ENCODE assay signal across 8 cellular contexts in genomic region chr1:184622136-184622823, GRCh38.
DNase-seq lines count a peak whose midpoint lies in the region; ATAC-seq, FAIRE-seq and TF ChIP-seq lines count a peak whose summit lies in the region.
"Had no signal": no experiment of that assay in that cellular context is flagged by ENCODE, and none has a peak within 500 bp of the region (broad histone marks: within the 10 kb centered on the region; RNA-seq: fewer than 3 reads in every experiment).

No MANE protein-coding gene starts in this region.

- peak; percentile 68 for ATAC-seq in K562
- no peak for ATAC-seq in GM18858 (IDR thresholded peaks at IDR 0.05; ENCODE audit: unreplicated experiment)
- no peak for ATAC-seq in HG03460 (IDR thresholded peaks at IDR 0.05; ENCODE audit: unreplicated experiment)

- no peak for TF ChIP-seq CTCF in K562 (IDR thresholded peaks at IDR 0.05 in 2 of 3, conservative IDR thresholded peaks at IDR 0.05 in 1 of 3; ENCODE audit: insufficient read depth in 2 of 3, low read depth in 1 of 3, low read length in 3 of 3)
- peak in 1 of 5 experiments; percentile 22 for TF ChIP-seq CTCF in tibial nerve (IDR thresholded peaks at IDR 0.05)

- no peak overlapping the region for H3K4me2 ChIP-seq in K562 (ENCODE audit: insufficient read depth, low read length)

- H3K4me3 ChIP-seq in K562 (no peak overlapping the region), tibial nerve (no peak overlapping the region)

- H3K36me3 ChIP-seq in K562 (ENCODE audit: control insufficient read depth, insufficient read depth, low read length) (no peaks in the 10 kb centered on the region), tibial nerve (peaks cover 0 to 9% (median 0%) of the 10 kb centered on the region in 3 donors)

- DNase-seq in HuH-7.5 (ENCODE audit: low spot score) (peak; percentile 32), K562 (ENCODE audit: extremely low read depth in 1 of 4, low spot score in 3 of 4) (no peak), kidney glomerular epithelial cell (lab: John Stamatoyannopoulos, UW) (peak; percentile 59), tibial nerve (ENCODE audit: low spot score in 2 of 2) (peak; percentile 62 to 86), NCI-H187 treated with DMSO at 0.1 percent for 48 hours (lab: John Stamatoyannopoulos, UW) (no peak)
- DNase-seq: NCI-H1048 had no signal

- no peak for FAIRE-seq in K562 (lab: Jason Lieb, UNC)

- H3K27me3 ChIP-seq in K562 (ENCODE audit: control insufficient read depth in 2 of 2, insufficient read depth in 2 of 2, low read length in 2 of 2) (peaks cover 38 to 52% of the 10 kb centered on the region in 2 experiments), tibial nerve (no peaks in the 10 kb centered on the region)

- under 1% methylated on average over 9 of the region's 9 CpGs for WGBS in K562 (ENCODE audit: insufficient coverage, low coverage, missing lambda C conversion rate)
- WGBS in tibial nerve, 2 donors = 25% methylated on average over 9 of the region's 9 CpGs

- H3K4me1 ChIP-seq in K562 (replicated peaks in 1 of 2; ENCODE audit: control insufficient read depth in 2 of 2, insufficient read depth in 2 of 2, low read length in 2 of 2) = no peaks in the 10 kb centered on the region
- peaks cover 0 to 80% (median 33%) of the 10 kb centered on the region in 4 donors for H3K4me1 ChIP-seq in tibial nerve

- in situ Hi-C loops in K562 (cut with MboI) = no loop called here

- no peak for TF ChIP-seq POLR2A in K562 (conservative IDR thresholded peaks at IDR 0.05)
- peak; percentile 22 to 48 for TF ChIP-seq POLR2A in tibial nerve (IDR thresholded peaks at IDR 0.05)

- no peaks in the 10 kb centered on the region for H3K9me1 ChIP-seq in K562 (ENCODE audit: control insufficient read depth, insufficient read depth, low read length)

- CTCF ChIA-PET in K562 (lab: Yijun Ruan, JAX; ENCODE audit: low intra/inter-chr PET ratio) = no interaction called here

- no peaks in the 10 kb centered on the region for H3K79me2 ChIP-seq in K562 (ENCODE audit: control insufficient read depth, insufficient read depth, low read length)

- TF ChIP-seq EP300 in K562 (IDR thresholded peaks at IDR 0.05; ENCODE audit: low read length) = no peak
- peak; percentile 99 for TF ChIP-seq EP300 in tibial nerve (IDR thresholded peaks at IDR 0.05)

- H2AFZ ChIP-seq in K562 (ENCODE audit: low read depth, low read length) = no peak overlapping the region

- no TSS peak for BruUV-seq in K562 (replicated peaks; lab: Mats Ljungman, UMichigan)

- H3K9me3 ChIP-seq in K562 (replicated peaks; ENCODE audit: control insufficient read depth, insufficient read depth, low read depth, low read length) (no peaks in the 10 kb centered on the region), tibial nerve (no peaks in the 10 kb centered on the region)

- H3K27ac ChIP-seq in K562 (ENCODE audit: extremely low read depth, low read depth, low read length) = no peak overlapping the region
- peak overlapping the region; percentile 66 to 93 (median 87) for H3K27ac ChIP-seq in tibial nerve

- POLR2A ChIA-PET in K562 (lab: Yijun Ruan, JAX) = no interaction called here

- intact Hi-C loops in K562 (cut with micrococcal nuclease) = no loop called here

- no peak overlapping the region for H3K9ac ChIP-seq in K562 (ENCODE audit: insufficient read depth in 1 of 2, low read depth in 2 of 2, low read length in 2 of 2)

- no peaks in the 10 kb centered on the region for H4K20me1 ChIP-seq in K562 (replicated peaks; ENCODE audit: control insufficient read depth, insufficient read depth, low read length)

- no peak for TF ChIP-seq RAD21 in K562 (CRISPR knock-in tag; conservative IDR thresholded peaks at IDR 0.05 in 1 of 2, IDR thresholded peaks at IDR 0.05 in 1 of 2)

TF ChIP-seq in K562, 482 proteins besides CTCF, POLR2A, EP300 and RAD21:
- TF ChIP-seq ZBTB7A (IDR thresholded peaks at IDR 0.05; ENCODE audit: borderline replicate concordance, control insufficient read depth, low read depth, low read length) (no peak), CHCHD3 (CRISPR knock-in tag; IDR thresholded peaks at IDR 0.05) (no peak), NELFE (IDR thresholded peaks at IDR 0.05; ENCODE audit: insufficient read depth, insufficient read length) (no peak), ZNF395 (CRISPR knock-in tag; IDR thresholded peaks at IDR 0.05) (no peak), PKNOX1 (IDR thresholded peaks at IDR 0.05) (peak; percentile 70), ZNF431 (CRISPR knock-in tag; IDR thresholded peaks at IDR 0.05) (no peak), PBX2 (CRISPR knock-in tag; IDR thresholded peaks at IDR 0.05; ENCODE audit: low read depth) (no peak), PBX2 (tag; conservative IDR thresholded peaks at IDR 0.05; ENCODE audit: low read depth) (peak; percentile 89), ZNF717 (CRISPR knock-in tag; IDR thresholded peaks at IDR 0.05) (no peak), EZH2 (IDR thresholded peaks at IDR 0.05; ENCODE audit: borderline replicate concordance, low read depth, low read length) (no peak), MEIS2 (IDR thresholded peaks at IDR 0.05; ENCODE audit: partially characterized antibody) (peak; percentile 92), ZNF277 (CRISPR knock-in tag; IDR thresholded peaks at IDR 0.05; ENCODE audit: borderline replicate concordance) (no peak), PHB (CRISPR knock-in tag; IDR thresholded peaks at IDR 0.05) (no peak)

Comparison
In these comparisons a context has a peak if more than half of its experiments do, and no peak if none do; other contexts are left out.
1. DNase-seq: peak in HuH-7.5 (single experiment), kidney glomerular epithelial cell (single experiment) and tibial nerve (2 of 2); none in K562 (0 of 4) and NCI-H187 treated with DMSO at 0.1 percent for 48 hours (single experiment).